ENCODE assay signal across 8 cellular contexts in the genomic region with DNA sequence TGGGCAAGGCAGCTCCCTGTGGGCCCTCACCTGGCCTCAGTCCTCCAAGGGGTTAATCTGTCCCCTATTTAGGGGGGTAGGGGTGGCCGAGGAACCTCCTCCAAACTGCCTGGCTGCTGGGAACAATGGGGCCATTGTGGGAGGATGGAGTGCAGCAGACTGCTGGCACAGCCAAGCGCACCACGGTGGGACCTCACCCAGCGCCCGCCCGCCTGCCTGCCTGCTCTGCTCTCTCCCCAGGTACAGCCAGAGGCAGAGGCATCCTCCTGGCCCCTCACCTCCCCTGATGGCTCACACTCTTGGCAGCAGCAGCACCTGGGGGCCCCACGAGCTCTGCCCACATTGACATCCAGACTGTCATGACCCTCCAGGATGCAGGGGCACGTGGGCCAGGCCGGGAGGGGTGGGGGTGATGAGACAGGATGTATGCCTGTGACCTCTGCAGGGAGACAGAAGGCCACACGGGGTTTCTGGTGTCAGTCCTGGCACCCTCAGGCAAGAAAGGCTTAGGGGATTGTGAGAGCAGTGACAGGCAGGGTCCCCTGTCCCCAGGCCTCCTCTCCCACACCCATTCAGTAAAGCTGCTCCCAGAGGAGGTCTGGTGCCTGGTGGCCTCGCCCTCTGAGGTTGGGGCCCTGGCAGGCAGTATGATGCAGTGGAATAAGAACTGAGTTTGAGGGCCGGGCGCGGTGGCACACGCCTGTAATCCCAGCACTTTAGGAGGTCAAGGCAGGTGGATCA. TPM values are rescaled to one million over a fixed set of nuclear protein-coding genes. Genes with fewer than 3 reads are reported as not detected.
DNase-seq lines count a peak whose midpoint lies in the region; ATAC-seq lines count a peak whose summit lies in the region.

No MANE protein-coding gene starts in this region.

- peaks cover 80 to 84% of the 10 kb centered on the region in 2 donors for H3K4me1 ChIP-seq in naive thymus-derived CD4-positive, alpha-beta T cell (ENCODE audit: control insufficient read depth in 2 of 2, insufficient read depth in 2 of 2, low read length in 2 of 2)
- no peaks in the 10 kb centered on the region for H3K4me1 ChIP-seq in urinary bladder (ENCODE audit: insufficient read depth)

- H3K27ac Mint-ChIP-seq in naive thymus-derived CD4-positive, alpha-beta T cell = peak overlapping the region; percentile 91 to 100 (median 100)

- H3K4me3 Mint-ChIP-seq in naive thymus-derived CD4-positive, alpha-beta T cell = peak overlapping the region; percentile 80 to 99 (median 95)

- peak; percentile 53 for ATAC-seq in naive thymus-derived CD4-positive, alpha-beta T cell
- ATAC-seq in HG02571 (IDR thresholded peaks at IDR 0.05; ENCODE audit: unreplicated experiment) (no peak), GM21447 (IDR thresholded peaks at IDR 0.05; ENCODE audit: unreplicated experiment) (no peak)

- 42% methylated on average over 15 of the region's 15 CpGs for WGBS in urinary bladder

- H3K36me3 Mint-ChIP-seq in naive thymus-derived CD4-positive, alpha-beta T cell = peaks cover 3 to 13% (median 9%) of the 10 kb centered on the region in 5 donors

- POLR2A ChIA-PET in naive thymus-derived CD4-positive, alpha-beta T cell (lab: Charles Lee) = interaction anchor here (0.5 to 10.8 kb wide), 18 partner anchors 9 to 461 kb away, joined by 3 to 201 read pairs (median 4); a partner anchor contains a TSS

- no peaks in the 10 kb centered on the region for H3K27me3 ChIP-seq in naive thymus-derived CD4-positive, alpha-beta T cell (ENCODE audit: control insufficient read depth in 2 of 2, insufficient read depth in 2 of 2, low read length in 2 of 2)

- H3K9me3 ChIP-seq in naive thymus-derived CD4-positive, alpha-beta T cell (ENCODE audit: control insufficient read depth in 2 of 3, low read length in 3 of 3) = no peaks in the 10 kb centered on the region

- H3K27ac ChIP-seq in cingulate gyrus (ENCODE audit: low read depth, low read length) = peak overlapping the region; percentile 83
- peak overlapping the region; percentile 96 for H3K27ac ChIP-seq in naive thymus-derived CD4-positive, alpha-beta T cell (ENCODE audit: low read depth, low read length)
- peak overlapping the region; percentile 68 for H3K27ac ChIP-seq in urinary bladder (ENCODE audit: low read depth)

- CTCF ChIA-PET in naive thymus-derived CD4-positive, alpha-beta T cell (lab: Charles Lee) = interaction anchor here (0.6 to 1.9 kb wide), 7 partner anchors 20 to 225 kb away, joined by 3 to 6 read pairs (median 4); a partner anchor contains a TSS

- H3K4me1 Mint-ChIP-seq in naive thymus-derived CD4-positive, alpha-beta T cell = peaks cover 46 to 81% (median 74%) of the 10 kb centered on the region in 7 donors

- DNase-seq in NCI-H1417 (lab: John Stamatoyannopoulos, UW) = peak in 2 of 3 experiments; percentile 23 to 50
- no peak for DNase-seq in NCI-H1417 treated with DMSO at 0.1 percent for 48 hours (lab: John Stamatoyannopoulos, UW)
- peak; percentile 75 for DNase-seq in T-helper 9 cell
- peak in 8 of 9 donors; percentile 33 to 87 (median 84) for DNase-seq in naive thymus-derived CD4-positive, alpha-beta T cell

- H3K9me3 Mint-ChIP-seq in naive thymus-derived CD4-positive, alpha-beta T cell = peaks cover 0 to 2% (median 0%) of the 10 kb centered on the region in 11 donors

- peak overlapping the region; percentile 61 for H3K4me3 ChIP-seq in naive thymus-derived CD4-positive, alpha-beta T cell (ENCODE audit: low read length)
- H3K4me3 ChIP-seq in urinary bladder (ENCODE audit: low read depth, low read length) = no peak overlapping the region

- intact Hi-C loops in naive thymus-derived CD4-positive, alpha-beta T cell (cut with micrococcal nuclease) = loop anchor here (1.0 to 5.0 kb wide), 3 partner anchors 10 to 122 kb away; a partner anchor contains a TSS

- peaks cover 0 to 3% (median 0%) of the 10 kb centered on the region in 3 experiments for H3K36me3 ChIP-seq in naive thymus-derived CD4-positive, alpha-beta T cell (ENCODE audit: control insufficient read depth in 2 of 3, insufficient read depth in 3 of 3, low read length in 3 of 3)
- H3K36me3 ChIP-seq in urinary bladder (ENCODE audit: insufficient read depth) = no peaks in the 10 kb centered on the region

- no peaks in the 10 kb centered on the region for H3K27me3 Mint-ChIP-seq in naive thymus-derived CD4-positive, alpha-beta T cell

RNA-seq across cellular contexts. Expression of a gene that starts 11.4 kb away (rescaled TPM):
- total RNA-seq in naive thymus-derived CD4-positive, alpha-beta T cell = 100 to 1,000 TPM in 4 of 5 experiments, 10 to 100 TPM in 1; 67.8 to 269 (median 266) TPM
- 1 to 10 TPM; 6.7 to 7.2 TPM for polyA plus RNA-seq in naive thymus-derived CD4-positive, alpha-beta T cell
- 15.1 TPM for total RNA-seq in urinary bladder
- polyA plus RNA-seq in urinary bladder = 48.1 TPM

RNA-seq across cellular contexts. Expression of a gene that starts 30.7 kb away (rescaled TPM):
- 1 to 10 TPM in 4 of 5 experiments, under 1 TPM in 1; 0.41 to 2.9 (median 2.1) TPM for total RNA-seq in naive thymus-derived CD4-positive, alpha-beta T cell
- polyA plus RNA-seq in naive thymus-derived CD4-positive, alpha-beta T cell = 1 to 10 TPM in 1 of 2 donors, under 1 TPM in 1; 0.60 to 1.1 TPM
- not detected for total RNA-seq in urinary bladder
- 0.38 TPM for polyA plus RNA-seq in urinary bladder

RNA-seq across cellular contexts. Expression of a gene that starts 41.8 kb away (rescaled TPM):
- under 1 TPM in 1 of 5 experiments, not detected in 4; 0.24 TPM for total RNA-seq in naive thymus-derived CD4-positive, alpha-beta T cell
- under 1 TPM in 1 of 2 donors, not detected in 1; 0.51 TPM for polyA plus RNA-seq in naive thymus-derived CD4-positive, alpha-beta T cell
- total RNA-seq in urinary bladder = 38.2 TPM
- 33.8 TPM for polyA plus RNA-seq in urinary bladder

RNA-seq across cellular contexts. Expression of a gene that starts 57.2 kb away (rescaled TPM):
- not detected for total RNA-seq in naive thymus-derived CD4-positive, alpha-beta T cell
- not detected for polyA plus RNA-seq in naive thymus-derived CD4-positive, alpha-beta T cell
- total RNA-seq in urinary bladder = not detected
- not detected for polyA plus RNA-seq in urinary bladder

Comparison
In these comparisons a context has a peak if more than half of its experiments do, and no peak if none do; other contexts are left out.
1. RNA of a gene that starts 41.8 kb away (total RNA-seq): 38.2 TPM in urinary bladder (single experiment); 0.24 TPM in naive thymus-derived CD4-positive, alpha-beta T cell; every median in the first group is over 10 times any median in the second.
2. Peak in every context shown above with its lines, with median percentiles within 50 percentile points of each other: H3K27ac ChIP-seq.